35 cellular contexts compared by ENCODE assay signal in the genomic region with DNA sequence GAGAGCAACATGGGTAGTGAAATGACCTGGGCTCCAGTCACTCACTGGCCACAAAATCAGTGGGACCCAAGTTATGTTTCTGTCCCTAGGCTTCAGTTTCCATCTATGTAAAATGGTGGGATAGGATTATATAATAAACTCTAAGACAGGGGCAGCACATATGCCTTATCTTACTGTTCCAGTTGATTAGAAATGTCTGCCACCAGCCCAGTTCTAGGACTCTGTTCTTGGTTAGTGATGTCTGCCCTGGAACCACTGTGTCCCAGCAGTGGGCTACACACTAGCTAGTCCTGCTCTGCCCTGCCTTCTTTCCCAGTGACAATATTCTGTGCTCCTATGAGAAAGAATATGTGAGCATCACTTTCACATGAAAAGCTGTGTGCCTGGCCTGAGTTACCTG.
"Had no signal": no experiment of that assay in that cellular context is flagged by ENCODE, and none has a peak within 500 bp of the region (broad histone marks: within the 10 kb centered on the region; RNA-seq: fewer than 3 reads in every experiment).

No MANE protein-coding gene starts in this region.

- ATAC-seq: activated CD4-positive, alpha-beta T cell treated with anti-CD3 and anti-CD28 coated beads for 36 hours; activated CD4-positive, CD25-positive, alpha-beta regulatory T cell treated with anti-CD3 and anti-CD28 coated beads, Interleukin-2, amount 50 U/mL, for 24 hours; activated CD8-positive, alpha-beta memory T cell treated with anti-CD3 and anti-CD28 coated beads, Interleukin-2, amount 10 ng/mL, durations not matched to agents 7 days and 5 days; activated CD8-positive, alpha-beta T cell treated with anti-CD3 and anti-CD28 coated beads, Interleukin-2, amount 10 ng/mL, durations not matched to agents 7 days and 5 days; activated naive CD8-positive, alpha-beta T cell treated with anti-CD3 and anti-CD28 coated beads, Interleukin-2, amount 50 U/mL, for 24 hours; WTC11 had no signal

- H3K36me3 ChIP-seq: WERI-Rb-1 had no signal

- H3K27me3 ChIP-seq: ascending aorta had no signal

- H3K9me3 ChIP-seq: ascending aorta had no signal

- H3K9me3 Mint-ChIP-seq: activated CD4-positive, alpha-beta memory T cell treated with anti-CD3 and anti-CD28 coated beads, Interleukin-2, amount 10 ng/mL, durations not matched to agents 7 days and 5 days; activated CD4-positive, alpha-beta T cell treated with anti-CD3 and anti-CD28 coated beads, Interleukin-2, amount 10 ng/mL, durations not matched to agents 7 days and 5 days; activated naive CD4-positive, alpha-beta T cell treated with anti-CD3 and anti-CD28 coated beads, Interleukin-2, amount 10 ng/mL, durations not matched to agents 7 days and 5 days; activated naive CD4-positive, alpha-beta T cell treated with anti-CD3 and anti-CD28 coated beads, Interleukin-2, amount 50 U/mL, for 24 hours; activated naive CD8-positive, alpha-beta T cell treated with anti-CD3 and anti-CD28 coated beads, Interleukin-2, amount 10 ng/mL, durations not matched to agents 7 days and 5 days; activated naive CD8-positive, alpha-beta T cell treated with anti-CD3 and anti-CD28 coated beads, Interleukin-2, amount 50 U/mL, for 24 hours; activated T-cell treated with anti-CD3 and anti-CD28 coated beads, Interleukin-2, amount 50 U/mL, for 24 hours; activated T-helper 2 cell treated with anti-CD3 and anti-CD28 coated beads, Interferon-gamma antibody, Interleukin-2, Interleukin-4, amounts not matched to agents 10 μg/mL and 5 μg/mL and 100 μg/mL, durations not matched to agents 14 hours and 24 hours and 36 hours; brain; T-helper 1 cell treated with Interleukin-12 subunit alpha and Interleukin-12 subunit beta and Interleukin-4 antibody, amounts not matched to agents 30 μg/mL and 1 μg/mL, for 36 hours; T-helper 2 cell treated with Interferon-gamma antibody and Interleukin-4, amounts not matched to agents 5 μg/mL and 100 μg/mL, for 36 hours; WTC11 had no signal

- H3K4me3 ChIP-seq: ascending aorta had no signal

- H3K4me3 Mint-ChIP-seq: activated CD4-positive, alpha-beta memory T cell treated with anti-CD3 and anti-CD28 coated beads, Interleukin-2, amount 10 ng/mL, durations not matched to agents 7 days and 5 days; activated CD4-positive, alpha-beta T cell treated with anti-CD3 and anti-CD28 coated beads for 36 hours; activated CD4-positive, alpha-beta T cell treated with anti-CD3 and anti-CD28 coated beads, Interleukin-2, amount 10 ng/mL, durations not matched to agents 7 days and 5 days; activated CD8-positive, alpha-beta memory T cell treated with anti-CD3 and anti-CD28 coated beads, Interleukin-2, amount 10 ng/mL, durations not matched to agents 7 days and 5 days; activated CD8-positive, alpha-beta T cell treated with anti-CD3 and anti-CD28 coated beads, Interleukin-2, amount 10 ng/mL, durations not matched to agents 7 days and 5 days; activated naive CD4-positive, alpha-beta T cell treated with anti-CD3 and anti-CD28 coated beads, Interleukin-2, amount 10 ng/mL, durations not matched to agents 7 days and 5 days; activated naive CD4-positive, alpha-beta T cell treated with anti-CD3 and anti-CD28 coated beads, Interleukin-2, amount 50 U/mL, for 24 hours; activated naive CD8-positive, alpha-beta T cell; activated naive CD8-positive, alpha-beta T cell treated with anti-CD3 and anti-CD28 coated beads, Interleukin-2, amount 10 ng/mL, durations not matched to agents 7 days and 5 days; activated naive CD8-positive, alpha-beta T cell treated with anti-CD3 and anti-CD28 coated beads, Interleukin-2, amount 50 U/mL, for 24 hours; activated T-cell treated with anti-CD3 and anti-CD28 coated beads, Interleukin-2, amount 50 U/mL, for 24 hours; brain; T-helper 1 cell treated with Interleukin-12 subunit alpha and Interleukin-12 subunit beta and Interleukin-4 antibody, amounts not matched to agents 30 μg/mL and 1 μg/mL, for 36 hours; T-helper 2 cell treated with Interferon-gamma antibody and Interleukin-4, amounts not matched to agents 5 μg/mL and 100 μg/mL, for 36 hours; WTC11 had no signal

- H3K27me3 Mint-ChIP-seq: activated CD4-positive, alpha-beta memory T cell treated with anti-CD3 and anti-CD28 coated beads, Interleukin-2, amount 10 ng/mL, durations not matched to agents 7 days and 5 days; activated CD4-positive, alpha-beta T cell treated with anti-CD3 and anti-CD28 coated beads for 36 hours; activated CD4-positive, alpha-beta T cell treated with anti-CD3 and anti-CD28 coated beads, Interleukin-2, amount 10 ng/mL, durations not matched to agents 7 days and 5 days; activated CD8-positive, alpha-beta memory T cell treated with anti-CD3 and anti-CD28 coated beads, Interleukin-2, amount 10 ng/mL, durations not matched to agents 7 days and 5 days; activated naive CD4-positive, alpha-beta T cell treated with anti-CD3 and anti-CD28 coated beads, Interleukin-2, amount 10 ng/mL, durations not matched to agents 7 days and 5 days; activated naive CD4-positive, alpha-beta T cell treated with anti-CD3 and anti-CD28 coated beads, Interleukin-2, amount 50 U/mL, for 24 hours; activated naive CD8-positive, alpha-beta T cell; activated naive CD8-positive, alpha-beta T cell treated with anti-CD3 and anti-CD28 coated beads, Interleukin-2, amount 10 ng/mL, durations not matched to agents 7 days and 5 days; activated naive CD8-positive, alpha-beta T cell treated with anti-CD3 and anti-CD28 coated beads, Interleukin-2, amount 50 U/mL, for 24 hours; activated T-cell treated with anti-CD3 and anti-CD28 coated beads, Interleukin-2, amount 50 U/mL, for 24 hours; brain had no signal

- H3K27ac Mint-ChIP-seq: activated CD4-positive, alpha-beta memory T cell treated with anti-CD3 and anti-CD28 coated beads, Interleukin-2, amount 10 ng/mL, durations not matched to agents 7 days and 5 days; activated CD4-positive, alpha-beta T cell treated with anti-CD3 and anti-CD28 coated beads for 36 hours; activated CD4-positive, alpha-beta T cell treated with anti-CD3 and anti-CD28 coated beads, Interleukin-2, amount 10 ng/mL, durations not matched to agents 7 days and 5 days; activated CD8-positive, alpha-beta memory T cell treated with anti-CD3 and anti-CD28 coated beads, Interleukin-2, amount 10 ng/mL, durations not matched to agents 7 days and 5 days; activated CD8-positive, alpha-beta T cell treated with anti-CD3 and anti-CD28 coated beads, Interleukin-2, amount 10 ng/mL, durations not matched to agents 7 days and 5 days; activated naive CD4-positive, alpha-beta T cell treated with anti-CD3 and anti-CD28 coated beads, Interleukin-2, amount 10 ng/mL, durations not matched to agents 7 days and 5 days; activated naive CD4-positive, alpha-beta T cell treated with anti-CD3 and anti-CD28 coated beads, Interleukin-2, amount 50 U/mL, for 24 hours; activated naive CD8-positive, alpha-beta T cell; activated naive CD8-positive, alpha-beta T cell treated with anti-CD3 and anti-CD28 coated beads, Interleukin-2, amount 10 ng/mL, durations not matched to agents 7 days and 5 days; activated naive CD8-positive, alpha-beta T cell treated with anti-CD3 and anti-CD28 coated beads, Interleukin-2, amount 50 U/mL, for 24 hours; activated T-cell treated with anti-CD3 and anti-CD28 coated beads, Interleukin-2, amount 50 U/mL, for 24 hours; activated T-helper 2 cell treated with anti-CD3 and anti-CD28 coated beads, Interferon-gamma antibody, Interleukin-2, Interleukin-4, amounts not matched to agents 10 μg/mL and 5 μg/mL and 100 μg/mL, durations not matched to agents 14 hours and 24 hours and 36 hours; brain; T-helper 1 cell treated with Interleukin-12 subunit alpha and Interleukin-12 subunit beta and Interleukin-4 antibody, amounts not matched to agents 30 μg/mL and 1 μg/mL, for 36 hours; T-helper 2 cell treated with Interferon-gamma antibody and Interleukin-4, amounts not matched to agents 5 μg/mL and 100 μg/mL, for 36 hours; WTC11 had no signal

- H3K27ac ChIP-seq: ascending aorta, WERI-Rb-1 had no signal

- FAIRE-seq: colon, TTC549 had no signal

- H3K4me1 Mint-ChIP-seq: activated CD4-positive, alpha-beta memory T cell treated with anti-CD3 and anti-CD28 coated beads, Interleukin-2, amount 10 ng/mL, durations not matched to agents 7 days and 5 days; activated CD4-positive, alpha-beta T cell treated with anti-CD3 and anti-CD28 coated beads for 36 hours; activated CD4-positive, alpha-beta T cell treated with anti-CD3 and anti-CD28 coated beads, Interleukin-2, amount 10 ng/mL, durations not matched to agents 7 days and 5 days; activated CD8-positive, alpha-beta memory T cell treated with anti-CD3 and anti-CD28 coated beads, Interleukin-2, amount 10 ng/mL, durations not matched to agents 7 days and 5 days; activated naive CD4-positive, alpha-beta T cell treated with anti-CD3 and anti-CD28 coated beads, Interleukin-2, amount 10 ng/mL, durations not matched to agents 7 days and 5 days; activated naive CD4-positive, alpha-beta T cell treated with anti-CD3 and anti-CD28 coated beads, Interleukin-2, amount 50 U/mL, for 24 hours; activated naive CD8-positive, alpha-beta T cell treated with anti-CD3 and anti-CD28 coated beads, Interleukin-2, amount 10 ng/mL, durations not matched to agents 7 days and 5 days; activated naive CD8-positive, alpha-beta T cell treated with anti-CD3 and anti-CD28 coated beads, Interleukin-2, amount 50 U/mL, for 24 hours; brain; WTC11 had no signal

- H3K4me1 ChIP-seq: ascending aorta had no signal

- DNase-seq: activated CD4-positive, alpha-beta memory T cell treated with anti-CD3 and anti-CD28 coated beads, Interleukin-2, amount 10 ng/mL, durations not matched to agents 7 days and 5 days; activated CD4-positive, alpha-beta T cell treated with anti-CD3 and anti-CD28 coated beads for 1 hour; activated CD4-positive, alpha-beta T cell treated with anti-CD3 and anti-CD28 coated beads for 36 hours; activated CD4-positive, alpha-beta T cell treated with anti-CD3 and anti-CD28 coated beads for 48 hours; activated CD4-positive, alpha-beta T cell treated with anti-CD3 and anti-CD28 coated beads, Interleukin-2, amount 10 ng/mL, durations not matched to agents 7 days and 5 days; activated CD4-positive, alpha-beta T cell treated with anti-CD3 and anti-CD28 coated beads, Interleukin-2, amount 50 U/mL, for 48 hours; activated CD4-positive, CD25-positive, alpha-beta regulatory T cell; activated CD8-positive, alpha-beta memory T cell treated with anti-CD3 and anti-CD28 coated beads for 24 hours; activated CD8-positive, alpha-beta memory T cell treated with anti-CD3 and anti-CD28 coated beads, Interleukin-2, amount 10 ng/mL, durations not matched to agents 7 days and 5 days; activated CD8-positive, alpha-beta memory T cell treated with anti-CD3 and anti-CD28 coated beads, Interleukin-2, amount 50 U/mL, for 48 hours; activated CD8-positive, alpha-beta T cell treated with anti-CD3 and anti-CD28 coated beads, Interleukin-2, amount 10 ng/mL, durations not matched to agents 7 days and 5 days; activated effector memory CD4-positive, alpha-beta T cell treated with Interleukin-2 at 50 U/mL for 16 hours; activated gamma-delta T cell; activated naive CD4-positive, alpha-beta T cell treated with anti-CD3 and anti-CD28 coated beads, Interleukin-2, amount 10 ng/mL, durations not matched to agents 7 days and 5 days; activated naive CD4-positive, alpha-beta T cell treated with Interleukin-2 at 50 U/mL for 16 hours; activated naive CD8-positive, alpha-beta T cell treated with anti-CD3 and anti-CD28 coated beads, Interleukin-2, amount 10 ng/mL, durations not matched to agents 7 days and 5 days; activated naive CD8-positive, alpha-beta T cell treated with anti-CD3 and anti-CD28 coated beads, Interleukin-2, amount 50 U/mL, for 24 hours; activated T-cell treated with anti-CD3 and anti-CD28 coated beads, Interleukin-2, amount 50 U/mL, for 24 hours; activated T-cell treated with anti-CD3 and anti-CD28 coated beads, Interleukin-2, amount 50 U/mL, for 48 hours; anterior cingulate cortex; central memory CD4-positive, alpha-beta T cell; T-helper 2 cell; T-helper 9 cell; WERI-Rb-1 had no signal
